ENCODE assay signal across 9 cellular contexts in the genomic region with DNA sequence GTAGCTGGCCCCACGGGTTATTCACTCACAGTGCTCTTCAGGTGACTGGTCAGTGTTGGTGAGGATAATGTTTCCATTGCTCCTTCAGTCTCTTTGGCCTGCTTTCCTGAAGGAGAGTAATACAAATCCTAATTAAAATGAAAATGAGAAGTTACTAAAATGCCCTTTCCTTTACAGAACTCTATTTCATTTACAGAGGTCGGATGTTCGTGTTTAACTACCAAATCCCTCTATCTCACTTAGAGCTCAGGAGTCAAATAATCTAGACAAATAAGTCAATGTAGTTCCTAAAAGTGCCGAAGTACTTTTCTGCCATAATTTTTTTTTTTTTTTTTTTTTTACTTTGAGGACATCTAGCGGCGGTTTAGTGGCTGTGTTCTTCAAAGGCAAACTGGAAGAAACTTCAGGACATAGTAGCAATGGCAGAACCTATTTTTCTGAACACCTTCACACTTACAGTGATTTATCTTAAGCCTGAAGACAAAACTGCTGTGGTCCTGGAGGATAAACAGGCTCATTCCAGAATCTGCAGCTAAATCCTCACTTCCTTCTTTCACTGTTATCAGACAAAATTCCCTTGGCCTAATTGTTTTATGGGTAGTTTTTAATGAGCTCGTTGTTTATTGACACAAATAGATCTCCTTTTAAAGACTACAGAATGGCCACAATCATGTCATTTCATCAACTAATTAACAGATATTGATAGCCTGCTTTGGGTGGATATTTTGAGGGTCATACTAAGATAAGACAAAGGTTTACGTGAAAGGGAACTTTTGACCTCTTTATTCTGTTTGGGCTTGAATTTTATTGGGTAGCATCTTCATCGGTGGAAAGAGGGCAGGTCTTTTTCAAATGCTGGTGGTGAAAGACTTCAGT.
A peak's percentile ranks its signal among the peaks of the same experiment; 100 is the strongest.
DNase-seq lines count a peak whose midpoint lies in the region; TF ChIP-seq lines count a peak whose summit lies in the region.
"Had no signal": no experiment of that assay in that cellular context is flagged by ENCODE, and none has a peak within 500 bp of the region (broad histone marks: within the 10 kb centered on the region; RNA-seq: fewer than 3 reads in every experiment).

No MANE protein-coding gene starts in this region.

- peaks cover 51% of the 10 kb centered on the region for H3K4me1 Mint-ChIP-seq in mesothelial cell of epicardium

- peaks cover 2% of the 10 kb centered on the region for H3K36me3 Mint-ChIP-seq in mesothelial cell of epicardium
- H3K36me3 Mint-ChIP-seq: CD4-positive, CD25-positive, alpha-beta regulatory T cell had no signal

- TF ChIP-seq CTCF in cardiac fibroblast (IDR thresholded peaks at IDR 0.05; ENCODE audit: low read depth, low read length): peak; percentile 54
- peak; percentile 56 for TF ChIP-seq CTCF in mesothelial cell of epicardium (IDR thresholded peaks at IDR 0.05; ENCODE audit: unreplicated experiment)

- H3K27me3 Mint-ChIP-seq in mesothelial cell of epicardium (ENCODE audit: low read depth): no peaks in the 10 kb centered on the region
- H3K27me3 Mint-ChIP-seq: CD4-positive, CD25-positive, alpha-beta regulatory T cell had no signal

- DNase-seq in DMS153 (lab: John Stamatoyannopoulos, UW) (peak; percentile 43), DMS153 treated with DMSO at 0.1 percent for 48 hours (lab: John Stamatoyannopoulos, UW; ENCODE audit: unreplicated experiment) (no peak), NCI-H446 (lab: John Stamatoyannopoulos, UW) (peak; percentile 40 to 52), cardiac fibroblast (ENCODE audit: low read depth in 2 of 2) (peak; percentile 75 to 80), mesothelial cell of epicardium (ENCODE audit: low spot score in 2 of 2, unreplicated experiment in 2 of 2) (no peak), NOMO-1 (lab: John Stamatoyannopoulos, UW; ENCODE audit: unreplicated experiment in 2 of 2) (no peak), GM19240 (ENCODE audit: insufficient read length, low spot score) (no peak)
- no peak for DNase-seq in activated CD8-positive, alpha-beta memory T cell treated with anti-CD3 and anti-CD28 coated beads, Interleukin-2, amount 50 U/mL, for 48 hours

- peaks cover 6% of the 10 kb centered on the region for H3K9me3 Mint-ChIP-seq in mesothelial cell of epicardium

- no peak overlapping the region for H3K4me3 ChIP-seq in cardiac fibroblast (replicated peaks in 1 of 2; ENCODE audit: low read depth in 2 of 2, low read length in 2 of 2)

- peak overlapping the region; percentile 93 for H3K27ac Mint-ChIP-seq in mesothelial cell of epicardium

- peak overlapping the region; percentile 7 for H3K4me3 Mint-ChIP-seq in mesothelial cell of epicardium
- H3K4me3 Mint-ChIP-seq: CD4-positive, CD25-positive, alpha-beta regulatory T cell had no signal

Comparison
In these comparisons a context has a peak if more than half of its experiments do, and no peak if none do; other contexts are left out.
1. DNase-seq: peak in DMS153 (single experiment), NCI-H446 (2 of 2) and cardiac fibroblast (2 of 2); none in DMS153 treated with DMSO at 0.1 percent for 48 hours (single experiment), mesothelial cell of epicardium (0 of 2), NOMO-1 (0 of 2), GM19240 (single experiment) and activated CD8-positive, alpha-beta memory T cell treated with anti-CD3 and anti-CD28 coated beads, Interleukin-2, amount 50 U/mL, for 48 hours (single experiment).